ENCODE assay signal across 19 cellular contexts in genomic region chr20:35551485-35551884, GRCh38. TPM values are rescaled to one million over a fixed set of nuclear protein-coding genes. Genes with fewer than 3 reads are reported as not detected.
A peak's percentile ranks its signal among the peaks of the same experiment; 100 is the strongest.
DNase-seq lines count a peak whose midpoint lies in the region; TF ChIP-seq lines count a peak whose summit lies in the region.
"Had no signal": no experiment of that assay in that cellular context is flagged by ENCODE, and none has a peak within 500 bp of the region (broad histone marks: within the 10 kb centered on the region; RNA-seq: fewer than 3 reads in every experiment).

No MANE protein-coding gene starts in this region.

- no peak for TF ChIP-seq POLR2A in stomach (IDR thresholded peaks at IDR 0.05)

- H3K4me1 Mint-ChIP-seq in chondrocyte (ENCODE audit: low read depth), result no peaks in the 10 kb centered on the region
- H3K4me1 Mint-ChIP-seq: CD4-positive, alpha-beta memory T cell had no signal

- H3K4me1 ChIP-seq in SJCRH30 (no peaks in the 10 kb centered on the region), stomach (no peaks in the 10 kb centered on the region)
- H3K4me1 ChIP-seq: A549, Peyer's patch had no signal

- TF ChIP-seq CTCF in chondrocyte (IDR thresholded peaks at IDR 0.05), result no peak
- no peak for TF ChIP-seq CTCF in foreskin fibroblast (IDR thresholded peaks at IDR 0.05; ENCODE audit: low read depth, low read length)
- no peak for TF ChIP-seq CTCF in stomach (IDR thresholded peaks at IDR 0.05)

- H3K27me3 ChIP-seq in SJCRH30 (no peaks in the 10 kb centered on the region), stomach (no peaks in the 10 kb centered on the region)
- H3K27me3 ChIP-seq: Peyer's patch had no signal

- H3K4me3 ChIP-seq in SJCRH30, result no peak overlapping the region
- H3K4me3 ChIP-seq in foreskin fibroblast (ENCODE audit: low read depth in 1 of 2, low read length in 2 of 2), result no peak overlapping the region
- no peak overlapping the region for H3K4me3 ChIP-seq in stomach
- H3K4me3 ChIP-seq: A549, Peyer's patch had no signal

- no peaks in the 10 kb centered on the region for H3K27me3 Mint-ChIP-seq in chondrocyte (ENCODE audit: low read depth)
- H3K27me3 Mint-ChIP-seq: CD4-positive, alpha-beta memory T cell had no signal

- H3K9me3 Mint-ChIP-seq in chondrocyte (ENCODE audit: low read depth), result no peaks in the 10 kb centered on the region
- H3K9me3 Mint-ChIP-seq: CD4-positive, alpha-beta memory T cell had no signal

- H3K4me3 Mint-ChIP-seq in chondrocyte (ENCODE audit: unreplicated experiment), result no peak overlapping the region
- H3K4me3 Mint-ChIP-seq: CD4-positive, alpha-beta memory T cell had no signal

- H3K27ac ChIP-seq in SJCRH30, result no peak overlapping the region
- no peak overlapping the region for H3K27ac ChIP-seq in stomach
- H3K27ac ChIP-seq: A549, Peyer's patch had no signal

- DNase-seq in EH (ENCODE audit: low read depth), result peak; percentile 6
- DNase-seq in SJCRH30, result peak; percentile 31 to 40
- peak; percentile 55 for DNase-seq in chondrocyte (ENCODE audit: low spot score)
- DNase-seq in posterior vena cava (ENCODE audit: low spot score), result peak; percentile 37
- DNase-seq in foreskin fibroblast, result no peak
- DNase-seq in kidney tubule cell (ENCODE audit: low spot score), result no peak
- DNase-seq in activated CD4-positive, alpha-beta T cell treated with anti-CD3 and anti-CD28 coated beads, Interleukin-2, amount 50 U/mL, for 1 hour, result no peak
- no peak for DNase-seq in stomach
- DNase-seq: CD4-positive, alpha-beta memory T cell; GOT3; NCI-H1105; NCI-H2081; NCI-H510A; NCI-H748 treated with DMSO at 0.1 percent for 48 hours; NK-92 treated with Interleukin-12 subunit alpha and Interleukin-12 subunit beta, amount 100 ng/mL, for 24 hours; Peyer's patch; SK-N-SH had no signal

- WGBS in stomach, 5 donors, result 62 to 82% (median 76%) methylated on average over 4 of the region's 4 CpGs

- H3K36me3 ChIP-seq in SJCRH30, result peaks cover 67% of the 10 kb centered on the region
- H3K36me3 ChIP-seq in stomach, result peaks cover 71 to 100% (median 98%) of the 10 kb centered on the region in 4 donors

- peaks cover 28% of the 10 kb centered on the region for H3K36me3 Mint-ChIP-seq in chondrocyte (ENCODE audit: low read depth)

- intact Hi-C loops in posterior vena cava (cut with DNase I), result no loop called here
- intact Hi-C loops in stomach (cut with DNase I; ENCODE audit: low total_unique reads), result no loop called here

- no peaks in the 10 kb centered on the region for H3K9me3 ChIP-seq in SJCRH30 (replicated peaks)
- H3K9me3 ChIP-seq in stomach, result no peaks in the 10 kb centered on the region
- H3K9me3 ChIP-seq: A549, Peyer's patch, SK-N-SH had no signal

- no peak for TF ChIP-seq EP300 in stomach (IDR thresholded peaks at IDR 0.05)

- no peak overlapping the region for H3K27ac Mint-ChIP-seq in chondrocyte (ENCODE audit: unreplicated experiment)
- H3K27ac Mint-ChIP-seq: CD4-positive, alpha-beta memory T cell had no signal

RNA-seq across cellular contexts. Expression of gene ERGIC3, which starts 9.6 kb away (rescaled TPM):
- 244 and 261 TPM in 2 replicates for total RNA-seq in SJCRH30 (2014; rRNA removed; shearing (Covaris generic))
- 203 to 278 TPM (median 208 TPM) in 3 replicates for total RNA-seq in chondrocyte
- total RNA-seq in posterior vena cava, result 100 to 1,000 TPM; 117 to 154 TPM
- 100 to 1,000 TPM in 4 of 5 donors, 10 to 100 TPM in 1; 32.1 to 302 (median 241) TPM for total RNA-seq in stomach
- 100 to 1,000 TPM; 194 to 227 (median 213) TPM for polyA plus RNA-seq in stomach

RNA-seq across cellular contexts. Expression of gene C20orf173, which starts 22.0 kb away (rescaled TPM):
- not detected in 2 replicates for total RNA-seq in SJCRH30 (2014; rRNA removed; shearing (Covaris generic))
- total RNA-seq in chondrocyte (not detected in 3 replicates), posterior vena cava (not detected), stomach (not detected)
- polyA plus RNA-seq in stomach, result not detected
- total RNA-seq: CD4-positive, alpha-beta memory T cell; Peyer's patch had no signal
- polyA plus RNA-seq: A549; BJ; CD4-positive, alpha-beta memory T cell; SK-N-SH had no signal

Comparison
In these comparisons a context has a peak if more than half of its experiments do, and no peak if none do; other contexts are left out.
1. DNase-seq: peak in EH (single experiment), SJCRH30 (2 of 2), chondrocyte (single experiment) and posterior vena cava (single experiment); none in foreskin fibroblast (0 of 2), kidney tubule cell (single experiment), activated CD4-positive, alpha-beta T cell treated with anti-CD3 and anti-CD28 coated beads, Interleukin-2, amount 50 U/mL, for 1 hour (single experiment) and stomach (single experiment).